Comparison of ENCODE assay signal across 17 cellular contexts in genomic region chr13:27964741-27965323, GRCh38. TPM values are rescaled to one million over a fixed set of nuclear protein-coding genes. Genes with fewer than 3 reads are reported as not detected.
"Had no signal": no experiment of that assay in that cellular context is flagged by ENCODE, and none has a peak within 500 bp of the region (broad histone marks: within the 10 kb centered on the region; RNA-seq: fewer than 3 reads in every experiment).

No MANE protein-coding gene starts in this region.

- H3K36me3 Mint-ChIP-seq: activated naive CD8-positive, alpha-beta T cell treated with anti-CD3 and anti-CD28 coated beads, Interleukin-2, amount 10 ng/mL, durations not matched to agents 7 days and 5 days; natural killer cell treated with Interleukin-12 subunit alpha and Interleukin-12 subunit beta and Interleukin-15 and Interleukin-18, amount 100 ng/mL, for 72 hours; stimulated activated effector memory CD8-positive, alpha-beta T cell treated with anti-CD3 and anti-CD28 coated beads, Interleukin-12 subunit alpha, Interleukin-12 subunit beta, amount 100 ng/mL, for 72 hours had no signal

- H3K4me3 Mint-ChIP-seq: activated CD4-positive, alpha-beta T cell treated with anti-CD3 and anti-CD28 coated beads, Interleukin-2, amount 10 ng/mL, durations not matched to agents 24 days and 14 days; activated CD8-positive, alpha-beta T cell treated with anti-CD3 and anti-CD28 coated beads, Interleukin-2, amount 10 ng/mL, durations not matched to agents 7 days and 5 days; activated naive CD8-positive, alpha-beta T cell treated with anti-CD3 and anti-CD28 coated beads, Interleukin-2, amount 10 ng/mL, durations not matched to agents 7 days and 5 days; natural killer cell treated with Interleukin-12 subunit alpha and Interleukin-12 subunit beta and Interleukin-15 and Interleukin-18, amount 100 ng/mL, for 72 hours; stimulated activated effector memory CD8-positive, alpha-beta T cell treated with anti-CD3 and anti-CD28 coated beads, Interleukin-12 subunit alpha, Interleukin-12 subunit beta, amount 100 ng/mL, for 72 hours had no signal

- H3K27ac ChIP-seq: thoracic aorta had no signal

- H3K9me3 ChIP-seq: thoracic aorta had no signal

- ATAC-seq: activated CD8-positive, alpha-beta T cell treated with anti-CD3 and anti-CD28 coated beads, Interleukin-2, amount 10 ng/mL, durations not matched to agents 7 days and 5 days; natural killer cell treated with Interleukin-12 subunit alpha and Interleukin-12 subunit beta and Interleukin-15 and Interleukin-18, amount 100 ng/mL, for 72 hours; sciatic nerve; stimulated activated effector memory CD8-positive, alpha-beta T cell treated with anti-CD3 and anti-CD28 coated beads, Interleukin-12 subunit alpha, Interleukin-12 subunit beta, amount 100 ng/mL, for 72 hours had no signal

- H3K4me3 ChIP-seq: thoracic aorta had no signal

- H3K27ac Mint-ChIP-seq: activated CD4-positive, alpha-beta T cell treated with anti-CD3 and anti-CD28 coated beads, Interleukin-2, amount 10 ng/mL, durations not matched to agents 24 days and 14 days; activated CD8-positive, alpha-beta T cell treated with anti-CD3 and anti-CD28 coated beads, Interleukin-2, amount 10 ng/mL, durations not matched to agents 7 days and 5 days; activated naive CD8-positive, alpha-beta T cell treated with anti-CD3 and anti-CD28 coated beads, Interleukin-2, amount 10 ng/mL, durations not matched to agents 7 days and 5 days; natural killer cell treated with Interleukin-12 subunit alpha and Interleukin-12 subunit beta and Interleukin-15 and Interleukin-18, amount 100 ng/mL, for 72 hours; stimulated activated effector memory CD8-positive, alpha-beta T cell treated with anti-CD3 and anti-CD28 coated beads, Interleukin-12 subunit alpha, Interleukin-12 subunit beta, amount 100 ng/mL, for 72 hours had no signal

- DNase-seq: activated CD4-positive, alpha-beta T cell treated with anti-CD3 and anti-CD28 coated beads, Interleukin-2, amount 10 ng/mL, durations not matched to agents 24 days and 14 days; activated CD4-positive, CD25-positive, alpha-beta regulatory T cell; activated CD8-positive, alpha-beta T cell treated with anti-CD3 and anti-CD28 coated beads, Interleukin-2, amount 10 ng/mL, durations not matched to agents 7 days and 5 days; activated naive CD8-positive, alpha-beta T cell treated with anti-CD3 and anti-CD28 coated beads, Interleukin-2, amount 10 ng/mL, durations not matched to agents 7 days and 5 days; effector memory CD4-positive, alpha-beta T cell; foreskin melanocyte; stimulated activated CD4-positive, alpha-beta T cell treated with anti-CD3 and anti-CD28 coated beads, Interleukin-12 subunit alpha, Interleukin-12 subunit beta, amount 100 ng/mL, for 4 hours; SW 1271 had no signal

- H3K36me3 ChIP-seq: thoracic aorta had no signal

- H3K9me3 Mint-ChIP-seq: activated naive CD8-positive, alpha-beta T cell treated with anti-CD3 and anti-CD28 coated beads, Interleukin-2, amount 10 ng/mL, durations not matched to agents 7 days and 5 days; natural killer cell treated with Interleukin-12 subunit alpha and Interleukin-12 subunit beta and Interleukin-15 and Interleukin-18, amount 100 ng/mL, for 72 hours; stimulated activated effector memory CD8-positive, alpha-beta T cell treated with anti-CD3 and anti-CD28 coated beads, Interleukin-12 subunit alpha, Interleukin-12 subunit beta, amount 100 ng/mL, for 72 hours had no signal

RNA-seq across cellular contexts. Expression of gene CDX2, which starts 4.3 kb away (rescaled TPM):
- total RNA-seq: activated CD4-positive, alpha-beta T cell treated with anti-CD3 and anti-CD28 coated beads, Interleukin-2, amount 10 ng/mL, durations not matched to agents 24 days and 14 days; activated CD8-positive, alpha-beta T cell treated with anti-CD3 and anti-CD28 coated beads, Interleukin-2, amount 10 ng/mL, durations not matched to agents 7 days and 5 days; activated naive CD8-positive, alpha-beta T cell treated with anti-CD3 and anti-CD28 coated beads, Interleukin-2, amount 10 ng/mL, durations not matched to agents 7 days and 5 days; lung microvascular endothelial cell; natural killer cell treated with Interleukin-12 subunit alpha and Interleukin-12 subunit beta and Interleukin-15 and Interleukin-18, amount 100 ng/mL, for 72 hours; omental fat pad; pulmonary artery endothelial cell; sciatic nerve; T-helper 2 cell treated with Interferon-gamma antibody and Interleukin-4, amounts not matched to agents 100 ng/mL and 5 ng/mL, for 36 hours; thoracic aorta had no signal

RNA-seq across cellular contexts. Expression of gene URAD, which starts 23.7 kb away (rescaled TPM):
- total RNA-seq: activated CD4-positive, alpha-beta T cell treated with anti-CD3 and anti-CD28 coated beads, Interleukin-2, amount 10 ng/mL, durations not matched to agents 24 days and 14 days; activated CD8-positive, alpha-beta T cell treated with anti-CD3 and anti-CD28 coated beads, Interleukin-2, amount 10 ng/mL, durations not matched to agents 7 days and 5 days; activated naive CD8-positive, alpha-beta T cell treated with anti-CD3 and anti-CD28 coated beads, Interleukin-2, amount 10 ng/mL, durations not matched to agents 7 days and 5 days; lung microvascular endothelial cell; mucosa of gallbladder; natural killer cell treated with Interleukin-12 subunit alpha and Interleukin-12 subunit beta and Interleukin-15 and Interleukin-18, amount 100 ng/mL, for 72 hours; pulmonary artery endothelial cell; sciatic nerve; T-helper 2 cell treated with Interferon-gamma antibody and Interleukin-4, amounts not matched to agents 100 ng/mL and 5 ng/mL, for 36 hours; thoracic aorta had no signal

RNA-seq across cellular contexts. Expression of gene PDX1, which starts 45.0 kb away (rescaled TPM):
- total RNA-seq: activated CD4-positive, alpha-beta T cell treated with anti-CD3 and anti-CD28 coated beads, Interleukin-2, amount 10 ng/mL, durations not matched to agents 24 days and 14 days; activated CD8-positive, alpha-beta T cell treated with anti-CD3 and anti-CD28 coated beads, Interleukin-2, amount 10 ng/mL, durations not matched to agents 7 days and 5 days; activated naive CD8-positive, alpha-beta T cell treated with anti-CD3 and anti-CD28 coated beads, Interleukin-2, amount 10 ng/mL, durations not matched to agents 7 days and 5 days; lung microvascular endothelial cell; natural killer cell treated with Interleukin-12 subunit alpha and Interleukin-12 subunit beta and Interleukin-15 and Interleukin-18, amount 100 ng/mL, for 72 hours; omental fat pad; pulmonary artery endothelial cell; sciatic nerve; T-helper 2 cell treated with Interferon-gamma antibody and Interleukin-4, amounts not matched to agents 100 ng/mL and 5 ng/mL, for 36 hours had no signal
